1 cellular context compared by ENCODE assay signal in the genomic region with DNA sequence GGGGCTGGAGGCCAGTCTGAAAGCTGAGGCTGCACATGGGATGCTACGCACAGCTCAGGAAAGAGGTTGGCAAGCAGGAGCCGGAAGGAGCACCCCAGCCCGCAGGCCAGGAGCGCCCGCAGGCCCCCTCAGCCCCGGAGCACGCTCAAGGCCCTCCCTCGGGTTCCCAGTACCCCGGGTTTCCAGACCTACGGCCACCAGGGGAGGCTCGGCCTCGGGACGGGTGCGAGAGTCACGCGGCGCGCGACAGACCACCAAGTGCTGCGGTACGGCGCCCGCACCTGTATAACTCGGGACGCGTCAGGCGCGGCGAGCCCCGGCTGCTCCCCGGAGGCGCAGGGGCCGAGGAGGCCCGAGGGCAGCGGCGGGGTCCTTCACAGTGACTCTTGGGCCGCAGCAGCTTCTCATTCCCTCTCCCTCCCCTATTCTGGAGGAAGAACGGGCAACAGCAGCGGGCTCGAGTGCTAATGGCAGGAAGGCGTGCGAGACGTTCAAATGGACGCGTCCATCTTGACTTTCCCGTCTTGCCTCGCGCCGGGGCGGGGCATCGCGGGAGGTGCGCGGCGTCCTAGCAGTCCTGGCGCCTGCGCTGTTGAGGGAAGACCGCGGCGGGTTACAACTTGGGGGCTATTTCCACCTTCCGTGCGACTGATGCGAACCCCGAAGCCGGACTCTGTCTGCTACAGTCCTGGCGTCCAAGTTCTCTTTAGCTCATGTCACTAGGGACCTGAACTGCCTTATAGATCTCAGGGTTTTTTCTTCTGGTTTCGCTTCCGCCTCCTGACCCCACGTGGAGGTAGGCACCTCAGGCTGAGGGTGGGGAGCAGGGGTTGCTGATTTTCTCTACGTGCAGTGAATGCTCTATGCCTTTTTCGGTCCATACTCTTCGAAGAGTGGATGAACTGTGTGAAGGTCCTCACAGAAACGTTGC.
TF ChIP-seq lines count a peak whose summit lies in the region.

A gene with protein sequence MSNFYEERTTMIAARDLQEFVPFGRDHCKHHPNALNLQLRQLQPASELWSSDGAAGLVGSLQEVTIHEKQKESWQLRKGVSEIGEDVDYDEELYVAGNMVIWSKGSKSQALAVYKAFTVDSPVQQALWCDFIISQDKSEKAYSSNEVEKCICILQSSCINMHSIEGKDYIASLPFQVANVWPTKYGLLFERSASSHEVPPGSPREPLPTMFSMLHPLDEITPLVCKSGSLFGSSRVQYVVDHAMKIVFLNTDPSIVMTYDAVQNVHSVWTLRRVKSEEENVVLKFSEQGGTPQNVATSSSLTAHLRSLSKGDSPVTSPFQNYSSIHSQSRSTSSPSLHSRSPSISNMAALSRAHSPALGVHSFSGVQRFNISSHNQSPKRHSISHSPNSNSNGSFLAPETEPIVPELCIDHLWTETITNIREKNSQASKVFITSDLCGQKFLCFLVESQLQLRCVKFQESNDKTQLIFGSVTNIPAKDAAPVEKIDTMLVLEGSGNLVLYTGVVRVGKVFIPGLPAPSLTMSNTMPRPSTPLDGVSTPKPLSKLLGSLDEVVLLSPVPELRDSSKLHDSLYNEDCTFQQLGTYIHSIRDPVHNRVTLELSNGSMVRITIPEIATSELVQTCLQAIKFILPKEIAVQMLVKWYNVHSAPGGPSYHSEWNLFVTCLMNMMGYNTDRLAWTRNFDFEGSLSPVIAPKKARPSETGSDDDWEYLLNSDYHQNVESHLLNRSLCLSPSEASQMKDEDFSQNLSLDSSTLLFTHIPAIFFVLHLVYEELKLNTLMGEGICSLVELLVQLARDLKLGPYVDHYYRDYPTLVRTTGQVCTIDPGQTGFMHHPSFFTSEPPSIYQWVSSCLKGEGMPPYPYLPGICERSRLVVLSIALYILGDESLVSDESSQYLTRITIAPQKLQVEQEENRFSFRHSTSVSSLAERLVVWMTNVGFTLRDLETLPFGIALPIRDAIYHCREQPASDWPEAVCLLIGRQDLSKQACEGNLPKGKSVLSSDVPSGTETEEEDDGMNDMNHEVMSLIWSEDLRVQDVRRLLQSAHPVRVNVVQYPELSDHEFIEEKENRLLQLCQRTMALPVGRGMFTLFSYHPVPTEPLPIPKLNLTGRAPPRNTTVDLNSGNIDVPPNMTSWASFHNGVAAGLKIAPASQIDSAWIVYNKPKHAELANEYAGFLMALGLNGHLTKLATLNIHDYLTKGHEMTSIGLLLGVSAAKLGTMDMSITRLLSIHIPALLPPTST (N-terminal part only) (minus strand): TSS at position 533 of the 931 bp plus-strand sequence. CDS start 3,368 bp downstream, outside the sequence.

TF ChIP-seq in IMR-90, 13 proteins besides CTCF, POLR2A, EP300 and RAD21:
- TF ChIP-seq NFE2L2 (IDR thresholded peaks at IDR 0.05; ENCODE audit: low read depth, low read length) (no peak), USF2 (IDR thresholded peaks at IDR 0.05; ENCODE audit: low read depth, low read length) (peak; percentile 61), MAZ (IDR thresholded peaks at IDR 0.05; ENCODE audit: borderline replicate concordance, low read depth, low read length) (peak; percentile 85; the same call in 1 of the 2 replicates), MXI1 (IDR thresholded peaks at IDR 0.05; ENCODE audit: borderline replicate concordance, low read depth, low read length) (peak; percentile 96), FOS (IDR thresholded peaks at IDR 0.05; ENCODE audit: low read depth, low read length) (no peak), SMC3 (IDR thresholded peaks at IDR 0.05; ENCODE audit: low read depth, low read length) (no peak)
- TF ChIP-seq, protein P1, sequence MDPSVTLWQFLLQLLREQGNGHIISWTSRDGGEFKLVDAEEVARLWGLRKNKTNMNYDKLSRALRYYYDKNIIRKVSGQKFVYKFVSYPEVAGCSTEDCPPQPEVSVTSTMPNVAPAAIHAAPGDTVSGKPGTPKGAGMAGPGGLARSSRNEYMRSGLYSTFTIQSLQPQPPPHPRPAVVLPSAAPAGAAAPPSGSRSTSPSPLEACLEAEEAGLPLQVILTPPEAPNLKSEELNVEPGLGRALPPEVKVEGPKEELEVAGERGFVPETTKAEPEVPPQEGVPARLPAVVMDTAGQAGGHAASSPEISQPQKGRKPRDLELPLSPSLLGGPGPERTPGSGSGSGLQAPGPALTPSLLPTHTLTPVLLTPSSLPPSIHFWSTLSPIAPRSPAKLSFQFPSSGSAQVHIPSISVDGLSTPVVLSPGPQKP (IDR thresholded peaks at IDR 0.05; ENCODE audit: borderline replicate concordance, low read depth, low read length), result no peak
